In the genomic region with DNA sequence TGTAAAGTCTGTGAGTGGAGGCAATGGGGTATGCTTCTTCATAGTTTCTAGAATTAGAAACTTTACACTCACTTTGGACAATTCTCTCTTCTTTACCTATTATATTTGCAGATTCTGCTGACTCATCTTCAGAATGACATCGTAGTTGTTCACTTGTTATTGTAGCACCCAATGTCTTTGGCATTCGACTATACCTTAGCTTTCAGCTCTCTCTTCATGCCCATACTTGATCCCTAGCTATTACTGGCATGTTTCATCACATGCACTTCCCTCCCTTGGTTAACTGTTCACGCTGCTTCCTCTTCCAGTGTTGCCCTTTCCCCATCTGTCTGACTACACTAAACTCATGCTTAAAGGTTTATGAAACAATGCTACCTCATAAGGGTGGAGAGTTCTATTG, we compare ENCODE assay signal across 16 cellular contexts.
DNase-seq lines count a peak whose midpoint lies in the region; TF ChIP-seq lines count a peak whose summit lies in the region.
"Had no signal": no experiment of that assay in that cellular context is flagged by ENCODE, and none has a peak within 500 bp of the region (broad histone marks: within the 10 kb centered on the region; RNA-seq: fewer than 3 reads in every experiment).

No MANE protein-coding gene starts in this region.

- DNase-seq in SIG-M5 treated with dmso at 0.1 percent for 504 hours (lab: John Stamatoyannopoulos, UW; ENCODE audit: unreplicated experiment) (peak; percentile 0), SIG-M5 (lab: John Stamatoyannopoulos, UW) (no peak), NCI-H2171 treated with DMSO at 0.1 percent for 48 hours (lab: John Stamatoyannopoulos, UW) (peak; percentile 66), choroid plexus epithelial cell (ENCODE audit: low read depth) (peak; percentile 33), skeletal muscle cell (ENCODE audit: low read depth) (peak; percentile 67), ACHN (no peak)
- no peak for DNase-seq in stimulated activated CD8-positive, alpha-beta memory T cell treated with anti-CD3 and anti-CD28 coated beads, Interleukin-4, amount 100 ng/mL, for 48 hours
- DNase-seq in activated CD4-positive, alpha-beta T cell treated with anti-CD3 and anti-CD28 coated beads for 1 hour: no peak
- DNase-seq: activated CD4-positive, alpha-beta T cell treated with anti-CD3 and anti-CD28 coated beads, Interleukin-2, amount 10 ng/mL, durations not matched to agents 24 days and 14 days; activated T-cell treated with anti-CD3 and anti-CD28 coated beads, Interleukin-2, amount 50 U/mL, for 1 hour; effector CD8-positive, alpha-beta T cell; natural killer cell; NCI-H2081; psoas muscle; stimulated activated naive CD8-positive, alpha-beta T cell treated with anti-CD3 and anti-CD28 coated beads, Interleukin-15, amount 100 ng/mL, for 72 hours had no signal

- TF ChIP-seq CTCF in choroid plexus epithelial cell (conservative IDR thresholded peaks at IDR 0.05; ENCODE audit: low read depth, low read length): no peak

- no peak overlapping the region for H3K4me3 ChIP-seq in choroid plexus epithelial cell (ENCODE audit: low read depth, low read length)
- no peak overlapping the region for H3K4me3 ChIP-seq in skeletal muscle cell (ENCODE audit: low read depth, low read length)
- H3K4me3 ChIP-seq: psoas muscle, SJSA1 had no signal

- in situ Hi-C loops in ACHN (cut with HindIII; ENCODE audit: low pct_ligation_motif_present, low pct_unique_long_range_greater_than_20kb, low sequenced_read_pairs): no loop called here

Comparison
In these comparisons a context has a peak if more than half of its experiments do, and no peak if none do; other contexts are left out.
1. DNase-seq: peak in SIG-M5 treated with dmso at 0.1 percent for 504 hours (single experiment), NCI-H2171 treated with DMSO at 0.1 percent for 48 hours (single experiment), choroid plexus epithelial cell (single experiment) and skeletal muscle cell (single experiment); none in SIG-M5 (single experiment), stimulated activated CD8-positive, alpha-beta memory T cell treated with anti-CD3 and anti-CD28 coated beads, Interleukin-4, amount 100 ng/mL, for 48 hours (single experiment), activated CD4-positive, alpha-beta T cell treated with anti-CD3 and anti-CD28 coated beads for 1 hour (single experiment) and ACHN (single experiment).